Comparison of ENCODE assay signal across 1 cellular context in genomic region chr2:219369447-219369861, GRCh38.
TF ChIP-seq lines count a peak whose summit lies in the region.

No MANE protein-coding gene starts in this region.

TF ChIP-seq in SK-N-SH, 30 proteins besides CTCF, POLR2A, EP300 and RAD21:
- TF ChIP-seq REST (IDR thresholded peaks at IDR 0.05; ENCODE audit: low read depth, low read length), result no peak
- TF ChIP-seq SMC3 (IDR thresholded peaks at IDR 0.05; ENCODE audit: low read depth, low read length), result no peak
- no peak for TF ChIP-seq ELF1 (IDR thresholded peaks at IDR 0.05)
- TF ChIP-seq FOXM1 (IDR thresholded peaks at IDR 0.05; ENCODE audit: low read depth), result no peak
- TF ChIP-seq FOXJ3 (CRISPR knock-in tag; IDR thresholded peaks at IDR 0.05), result no peak
- no peak for TF ChIP-seq RCOR1 (IDR thresholded peaks at IDR 0.05; ENCODE audit: low read length)
- no peak for TF ChIP-seq NRF1 (IDR thresholded peaks at IDR 0.05; ENCODE audit: low read depth, low read length)
- TF ChIP-seq POLR2AphosphoS5 (IDR thresholded peaks at IDR 0.05; ENCODE audit: low read depth, low read length), result no peak
- TF ChIP-seq YY1 (IDR thresholded peaks at IDR 0.05; ENCODE audit: low read depth), result no peak
- TF ChIP-seq JUND (IDR thresholded peaks at IDR 0.05), result no peak
- no peak for TF ChIP-seq EZH2phosphoT487 (IDR thresholded peaks at IDR 0.05; ENCODE audit: borderline replicate concordance, low read depth)
- no peak for TF ChIP-seq MEF2A (IDR thresholded peaks at IDR 0.05; ENCODE audit: borderline replicate concordance, low read depth)
- TF ChIP-seq USF2 (IDR thresholded peaks at IDR 0.05; ENCODE audit: borderline replicate concordance, low read depth, low read length), result no peak
- no peak for TF ChIP-seq TAF1 (IDR thresholded peaks at IDR 0.05; ENCODE audit: borderline replicate concordance, low read depth, low read length)
- no peak for TF ChIP-seq GATA2 (CRISPR knock-in tag; IDR thresholded peaks at IDR 0.05)
- no peak for TF ChIP-seq IRF3 (IDR thresholded peaks at IDR 0.05; ENCODE audit: low read depth, low read length)
- no peak for TF ChIP-seq TEAD4 (IDR thresholded peaks at IDR 0.05; ENCODE audit: borderline replicate concordance, insufficient read depth)
- no peak for TF ChIP-seq ZBTB33 (IDR thresholded peaks at IDR 0.05; ENCODE audit: borderline replicate concordance, low read depth)
